17 cellular contexts compared by ENCODE assay signal in genomic region chr16:86442703-86443102, GRCh38.
DNase-seq lines count a peak whose midpoint lies in the region; ATAC-seq and TF ChIP-seq lines count a peak whose summit lies in the region.
"Had no signal": no experiment of that assay in that cellular context is flagged by ENCODE, and none has a peak within 500 bp of the region (broad histone marks: within the 10 kb centered on the region; RNA-seq: fewer than 3 reads in every experiment).

No MANE protein-coding gene starts in this region.

- POLR2A ChIA-PET in HEK293 (lab: Yijun Ruan, JAX), result no interaction called here

- intact Hi-C loops in Right ventricle myocardium inferior (cut with DNase I), result no loop called here

- CTCF ChIA-PET in HEK293 (lab: Yijun Ruan, JAX), result no interaction called here

- no peaks in the 10 kb centered on the region for H3K4me1 ChIP-seq in HEK293 (ENCODE audit: control insufficient read depth, insufficient read depth, low read length)
- H3K4me1 ChIP-seq in muscle layer of colon (ENCODE audit: insufficient read depth, low read length), result peaks cover 31% of the 10 kb centered on the region
- H3K4me1 ChIP-seq in stomach smooth muscle (ENCODE audit: control insufficient read depth, insufficient read depth, low read length), result peaks cover 30% of the 10 kb centered on the region
- H3K4me1 ChIP-seq: A549, BLaER1, HAP-1 had no signal

- no peak for TF ChIP-seq CTCF in HEK293 (tag by site-specific recombination; IDR thresholded peaks at IDR 0.05)

- no peak overlapping the region for H3K4me3 ChIP-seq in HEK293 (ENCODE audit: low read depth, low read length)
- H3K4me3 ChIP-seq in muscle layer of colon (ENCODE audit: low read depth in 1 of 2, low read length in 2 of 2), result no peak overlapping the region
- H3K4me3 ChIP-seq in stomach smooth muscle (ENCODE audit: low read length in 2 of 2), result no peak overlapping the region
- H3K4me3 ChIP-seq: A549, BLaER1, GM23248, HAP-1 had no signal

- no peak overlapping the region for H3K27ac ChIP-seq in HEK293 (ENCODE audit: extremely low read depth, low read depth, low read length)
- H3K27ac ChIP-seq in muscle layer of colon (ENCODE audit: low read depth, low read length), result peak overlapping the region; percentile 70
- peak overlapping the region; percentile 78 for H3K27ac ChIP-seq in stomach smooth muscle (ENCODE audit: low read length)
- H3K27ac ChIP-seq: 22Rv1, A549, BLaER1, GM23248, HL-60 had no signal

- no peak for ATAC-seq in Right ventricle myocardium inferior
- no peak for ATAC-seq in HG03108 (IDR thresholded peaks at IDR 0.05; ENCODE audit: unreplicated experiment)
- ATAC-seq: A549 had no signal

- H3K9ac ChIP-seq in muscle layer of colon (ENCODE audit: low read length), result no peak overlapping the region
- peak overlapping the region in 1 of 2 donors; percentile 39 for H3K9ac ChIP-seq in stomach smooth muscle (ENCODE audit: low read length in 2 of 2)
- H3K9ac ChIP-seq: BLaER1, GM23248 had no signal

- no peaks in the 10 kb centered on the region for H3K36me3 ChIP-seq in HEK293 (ENCODE audit: control insufficient read depth in 2 of 2, insufficient read depth in 1 of 2, low read length in 2 of 2)
- H3K36me3 ChIP-seq in muscle layer of colon (ENCODE audit: insufficient read depth, low read length), result no peaks in the 10 kb centered on the region
- H3K36me3 ChIP-seq in stomach smooth muscle (ENCODE audit: control insufficient read depth in 2 of 2, insufficient read depth in 2 of 2, low read length in 2 of 2), result no peaks in the 10 kb centered on the region
- H3K36me3 ChIP-seq: BLaER1, HAP-1 had no signal

- H3K27me3 ChIP-seq in muscle layer of colon (ENCODE audit: control insufficient read depth in 1 of 2, insufficient read depth in 2 of 2, low read length in 2 of 2), result no peaks in the 10 kb centered on the region
- H3K27me3 ChIP-seq in stomach smooth muscle (ENCODE audit: control insufficient read depth in 1 of 2, insufficient read depth in 2 of 2, low read length in 2 of 2), result no peaks in the 10 kb centered on the region
- H3K27me3 ChIP-seq: BLaER1 had no signal

- H3K9me3 ChIP-seq in HEK293 (ENCODE audit: control insufficient read depth, insufficient read depth, low read depth, low read length) (no peaks in the 10 kb centered on the region), muscle layer of colon (ENCODE audit: low read length) (no peaks in the 10 kb centered on the region), stomach smooth muscle (ENCODE audit: control insufficient read depth in 2 of 2, low read length in 2 of 2) (no peaks in the 10 kb centered on the region)
- H3K9me3 ChIP-seq: A549, HAP-1 had no signal

- DNase-seq in fibroblast of gingiva (ENCODE audit: low read depth) (peak; percentile 24), Right ventricle myocardium inferior (ENCODE audit: missing footprints) (no peak), GM19240 (ENCODE audit: insufficient read length, low spot score) (no peak)
- DNase-seq: CD4-positive, alpha-beta memory T cell; DMS153; DMS79 treated with DMSO at 0.1 percent for 48 hours; GF-D8; GM23248 had no signal

TF ChIP-seq in HEK293, 187 proteins besides CTCF, POLR2A, EP300 and RAD21:
- TF ChIP-seq FEZF1 (tag by site-specific recombination; IDR thresholded peaks at IDR 0.05) (no peak), GLIS2 (tag by site-specific recombination; IDR thresholded peaks at IDR 0.05) (no peak), ZNF677 (tag by site-specific recombination; IDR thresholded peaks at IDR 0.05) (no peak), ZNF169 (tag by site-specific recombination; IDR thresholded peaks at IDR 0.05) (no peak), ZNF776 (tag by site-specific recombination; IDR thresholded peaks at IDR 0.05; ENCODE audit: borderline replicate concordance) (no peak), ZNF324 (tag by site-specific recombination; IDR thresholded peaks at IDR 0.05) (no peak)
- TF ChIP-seq, protein P1, sequence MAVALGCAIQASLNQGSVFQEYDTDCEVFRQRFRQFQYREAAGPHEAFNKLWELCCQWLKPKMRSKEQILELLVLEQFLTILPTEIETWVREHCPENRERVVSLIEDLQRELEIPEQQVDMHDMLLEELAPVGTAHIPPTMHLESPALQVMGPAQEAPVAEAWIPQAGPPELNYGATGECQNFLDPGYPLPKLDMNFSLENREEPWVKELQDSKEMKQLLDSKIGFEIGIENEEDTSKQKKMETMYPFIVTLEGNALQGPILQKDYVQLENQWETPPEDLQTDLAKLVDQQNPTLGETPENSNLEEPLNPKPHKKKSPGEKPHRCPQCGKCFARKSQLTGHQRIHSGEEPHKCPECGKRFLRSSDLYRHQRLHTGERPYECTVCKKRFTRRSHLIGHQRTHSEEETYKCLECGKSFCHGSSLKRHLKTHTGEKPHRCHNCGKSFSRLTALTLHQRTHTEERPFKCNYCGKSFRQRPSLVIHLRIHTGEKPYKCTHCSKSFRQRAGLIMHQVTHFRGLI (tag by site-specific recombination; IDR thresholded peaks at IDR 0.05), result peak; percentile 89
- TF ChIP-seq, protein P2, sequence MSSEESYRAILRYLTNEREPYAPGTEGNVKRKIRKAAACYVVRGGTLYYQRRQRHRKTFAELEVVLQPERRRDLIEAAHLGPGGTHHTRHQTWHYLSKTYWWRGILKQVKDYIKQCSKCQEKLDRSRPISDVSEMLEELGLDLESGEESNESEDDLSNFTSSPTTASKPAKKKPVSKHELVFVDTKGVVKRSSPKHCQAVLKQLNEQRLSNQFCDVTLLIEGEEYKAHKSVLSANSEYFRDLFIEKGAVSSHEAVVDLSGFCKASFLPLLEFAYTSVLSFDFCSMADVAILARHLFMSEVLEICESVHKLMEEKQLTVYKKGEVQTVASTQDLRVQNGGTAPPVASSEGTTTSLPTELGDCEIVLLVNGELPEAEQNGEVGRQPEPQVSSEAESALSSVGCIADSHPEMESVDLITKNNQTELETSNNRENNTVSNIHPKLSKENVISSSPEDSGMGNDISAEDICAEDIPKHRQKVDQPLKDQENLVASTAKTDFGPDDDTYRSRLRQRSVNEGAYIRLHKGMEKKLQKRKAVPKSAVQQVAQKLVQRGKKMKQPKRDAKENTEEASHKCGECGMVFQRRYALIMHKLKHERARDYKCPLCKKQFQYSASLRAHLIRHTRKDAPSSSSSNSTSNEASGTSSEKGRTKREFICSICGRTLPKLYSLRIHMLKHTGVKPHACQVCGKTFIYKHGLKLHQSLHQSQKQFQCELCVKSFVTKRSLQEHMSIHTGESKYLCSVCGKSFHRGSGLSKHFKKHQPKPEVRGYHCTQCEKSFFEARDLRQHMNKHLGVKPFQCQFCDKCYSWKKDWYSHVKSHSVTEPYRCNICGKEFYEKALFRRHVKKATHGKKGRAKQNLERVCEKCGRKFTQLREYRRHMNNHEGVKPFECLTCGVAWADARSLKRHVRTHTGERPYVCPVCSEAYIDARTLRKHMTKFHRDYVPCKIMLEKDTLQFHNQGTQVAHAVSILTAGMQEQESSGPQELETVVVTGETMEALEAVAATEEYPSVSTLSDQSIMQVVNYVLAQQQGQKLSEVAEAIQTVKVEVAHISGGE (tag by site-specific recombination; conservative IDR thresholded peaks at IDR 0.05; ENCODE audit: low read depth), result no peak
